1 cellular context compared by ENCODE assay signal in the genomic region with DNA sequence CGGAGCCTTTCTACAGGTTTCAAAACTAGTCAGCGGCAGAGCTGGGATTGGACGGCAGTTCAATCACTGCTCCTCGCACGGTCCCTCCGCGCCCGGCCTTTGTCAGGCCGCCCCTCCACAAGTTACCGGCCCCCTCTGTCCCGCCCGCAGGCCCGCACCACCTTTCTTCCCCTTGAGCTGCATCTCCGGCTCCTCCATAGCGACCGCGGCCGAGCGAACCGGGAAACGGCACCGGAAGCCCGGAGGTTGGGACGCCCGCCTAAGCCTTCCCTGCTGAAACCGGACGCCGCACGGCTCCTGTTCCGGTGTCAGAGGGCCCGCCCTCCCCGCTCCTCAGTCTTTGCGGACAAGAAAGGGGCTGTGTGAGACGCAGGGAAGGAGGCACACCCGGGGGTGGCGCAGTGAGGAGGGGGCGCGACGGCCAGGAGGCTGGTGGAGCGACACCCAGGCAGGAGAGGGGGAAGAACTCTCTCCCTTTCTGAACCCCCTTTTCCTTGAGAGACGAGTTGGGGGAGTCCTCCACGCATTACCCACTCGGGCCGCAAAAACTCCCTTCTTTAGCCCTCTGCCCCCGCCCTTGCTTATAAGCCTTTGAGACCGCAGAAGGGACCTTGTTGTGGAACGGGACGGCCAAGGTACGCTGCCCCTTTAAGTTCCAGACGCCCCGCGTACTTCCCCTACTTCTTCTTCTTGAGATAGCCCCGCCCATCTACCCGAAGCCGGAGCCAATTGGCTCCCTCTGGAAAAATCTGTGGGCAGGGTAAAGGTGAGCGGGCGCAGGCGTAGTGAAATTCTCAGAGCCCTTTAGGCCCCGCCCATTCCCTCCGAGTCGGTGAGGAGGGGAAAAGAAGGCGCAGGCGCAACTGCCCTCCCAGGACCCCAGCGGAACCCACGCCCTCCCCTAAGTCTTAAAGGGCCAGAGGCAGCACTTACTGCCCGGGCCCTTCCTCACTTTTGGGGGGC.
A peak's percentile ranks its signal among the peaks of the same experiment; 100 is the strongest.
TF ChIP-seq lines count a peak whose summit lies in the region.

A gene (minus strand): TSS at position 233 of the 963 bp plus-strand sequence. CDS start 35 bp downstream, at position 198.
A gene with protein sequence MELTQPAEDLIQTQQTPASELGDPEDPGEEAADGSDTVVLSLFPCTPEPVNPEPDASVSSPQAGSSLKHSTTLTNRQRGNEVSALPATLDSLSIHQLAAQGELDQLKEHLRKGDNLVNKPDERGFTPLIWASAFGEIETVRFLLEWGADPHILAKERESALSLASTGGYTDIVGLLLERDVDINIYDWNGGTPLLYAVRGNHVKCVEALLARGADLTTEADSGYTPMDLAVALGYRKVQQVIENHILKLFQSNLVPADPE (plus strand): TSS at position 339 of the 963 bp plus-strand sequence. CDS start 1,689 bp downstream, outside the sequence.

TF ChIP-seq in HEK293, 187 proteins besides CTCF, POLR2A, EP300 and RAD21 (continued from another document and continues in another):
- TF ChIP-seq, protein P1, sequence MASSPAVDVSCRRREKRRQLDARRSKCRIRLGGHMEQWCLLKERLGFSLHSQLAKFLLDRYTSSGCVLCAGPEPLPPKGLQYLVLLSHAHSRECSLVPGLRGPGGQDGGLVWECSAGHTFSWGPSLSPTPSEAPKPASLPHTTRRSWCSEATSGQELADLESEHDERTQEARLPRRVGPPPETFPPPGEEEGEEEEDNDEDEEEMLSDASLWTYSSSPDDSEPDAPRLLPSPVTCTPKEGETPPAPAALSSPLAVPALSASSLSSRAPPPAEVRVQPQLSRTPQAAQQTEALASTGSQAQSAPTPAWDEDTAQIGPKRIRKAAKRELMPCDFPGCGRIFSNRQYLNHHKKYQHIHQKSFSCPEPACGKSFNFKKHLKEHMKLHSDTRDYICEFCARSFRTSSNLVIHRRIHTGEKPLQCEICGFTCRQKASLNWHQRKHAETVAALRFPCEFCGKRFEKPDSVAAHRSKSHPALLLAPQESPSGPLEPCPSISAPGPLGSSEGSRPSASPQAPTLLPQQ (tag by site-specific recombination; IDR thresholded peaks at IDR 0.05) = peak; percentile 99
- TF ChIP-seq, protein P2, sequence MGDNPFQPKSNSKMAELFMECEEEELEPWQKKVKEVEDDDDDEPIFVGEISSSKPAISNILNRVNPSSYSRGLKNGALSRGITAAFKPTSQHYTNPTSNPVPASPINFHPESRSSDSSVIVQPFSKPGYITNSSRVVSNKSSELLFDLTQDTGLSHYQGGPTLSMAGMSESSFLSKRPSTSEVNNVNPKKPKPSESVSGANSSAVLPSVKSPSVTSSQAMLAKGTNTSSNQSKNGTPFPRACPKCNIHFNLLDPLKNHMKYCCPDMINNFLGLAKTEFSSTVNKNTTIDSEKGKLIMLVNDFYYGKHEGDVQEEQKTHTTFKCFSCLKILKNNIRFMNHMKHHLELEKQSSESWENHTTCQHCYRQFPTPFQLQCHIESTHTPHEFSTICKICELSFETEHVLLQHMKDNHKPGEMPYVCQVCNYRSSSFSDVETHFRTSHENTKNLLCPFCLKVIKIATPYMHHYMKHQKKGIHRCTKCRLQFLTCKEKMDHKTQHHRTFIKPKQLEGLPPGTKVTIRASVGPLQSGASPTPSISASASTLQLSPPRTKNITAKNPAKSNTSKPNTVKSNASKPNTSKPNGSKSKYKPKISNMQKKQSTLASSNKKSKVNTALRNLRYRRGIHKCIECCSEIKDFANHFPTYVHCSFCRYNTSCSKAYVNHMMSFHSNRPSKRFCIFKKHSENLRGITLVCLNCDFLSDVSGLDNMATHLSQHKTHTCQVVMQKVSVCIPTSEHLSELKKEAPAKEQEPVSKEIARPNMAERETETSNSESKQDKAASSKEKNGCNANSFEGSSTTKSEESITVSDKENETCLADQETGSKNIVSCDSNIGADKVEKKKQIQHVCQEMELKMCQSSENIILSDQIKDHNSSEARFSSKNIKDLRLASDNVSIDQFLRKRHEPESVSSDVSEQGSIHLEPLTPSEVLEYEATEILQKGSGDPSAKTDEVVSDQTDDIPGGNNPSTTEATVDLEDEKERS (tag by site-specific recombination; IDR thresholded peaks at IDR 0.05) = no peak
- TF ChIP-seq, protein P3, sequence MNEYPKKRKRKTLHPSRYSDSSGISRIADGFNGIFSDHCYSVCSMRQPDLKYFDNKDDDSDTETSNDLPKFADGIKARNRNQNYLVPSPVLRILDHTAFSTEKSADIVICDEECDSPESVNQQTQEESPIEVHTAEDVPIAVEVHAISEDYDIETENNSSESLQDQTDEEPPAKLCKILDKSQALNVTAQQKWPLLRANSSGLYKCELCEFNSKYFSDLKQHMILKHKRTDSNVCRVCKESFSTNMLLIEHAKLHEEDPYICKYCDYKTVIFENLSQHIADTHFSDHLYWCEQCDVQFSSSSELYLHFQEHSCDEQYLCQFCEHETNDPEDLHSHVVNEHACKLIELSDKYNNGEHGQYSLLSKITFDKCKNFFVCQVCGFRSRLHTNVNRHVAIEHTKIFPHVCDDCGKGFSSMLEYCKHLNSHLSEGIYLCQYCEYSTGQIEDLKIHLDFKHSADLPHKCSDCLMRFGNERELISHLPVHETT (tag by site-specific recombination; IDR thresholded peaks at IDR 0.05) = peak; percentile 87; the same call in 1 of the 2 replicates
- TF ChIP-seq SETDB1 (IDR thresholded peaks at IDR 0.05; ENCODE audit: insufficient read length, low read length) (no peak), ZNF324 (tag by site-specific recombination; IDR thresholded peaks at IDR 0.05) (peak; percentile 90; the same call in 1 of the 2 replicates), ZNF549 (tag by site-specific recombination; IDR thresholded peaks at IDR 0.05) (no peak), ZNF19 (tag by site-specific recombination; IDR thresholded peaks at IDR 0.05; ENCODE audit: low read depth) (no peak), ZBTB7A (tag by site-specific recombination; IDR thresholded peaks at IDR 0.05; ENCODE audit: low read depth) (peak; percentile 84; the same call in 1 of the 2 replicates), ZSCAN30 (tag by site-specific recombination; IDR thresholded peaks at IDR 0.05) (peak; percentile 83; the same call in 1 of the 2 replicates), ZNF514 (tag by site-specific recombination; IDR thresholded peaks at IDR 0.05) (no peak), HOXD13 (CRISPR knock-in tag; IDR thresholded peaks at IDR 0.05; ENCODE audit: borderline replicate concordance) (no peak), ZFP3 (tag by site-specific recombination; IDR thresholded peaks at IDR 0.05; ENCODE audit: low read depth) (no peak), ZIC2 (tag by site-specific recombination; IDR thresholded peaks at IDR 0.05) (no peak), ZNF202 (tag by site-specific recombination; IDR thresholded peaks at IDR 0.05; ENCODE audit: borderline replicate concordance) (no peak), MZF1 (tag by site-specific recombination; IDR thresholded peaks at IDR 0.05; ENCODE audit: borderline replicate concordance) (0 out of 2 replicates have a peak, but pooled peaks have one; percentile 37), ZNF777 (tag by site-specific recombination; IDR thresholded peaks at IDR 0.05; ENCODE audit: borderline replicate concordance) (peak; percentile 80), ZNF354C (tag by site-specific recombination; IDR thresholded peaks at IDR 0.05; ENCODE audit: borderline replicate concordance, low read depth) (no peak), TCF7L2 (IDR thresholded peaks at IDR 0.05; ENCODE audit: borderline replicate concordance, low read depth, low read length) (no peak), ZNF473 (tag by site-specific recombination; IDR thresholded peaks at IDR 0.05) (no peak), ZFP37 (tag by site-specific recombination; IDR thresholded peaks at IDR 0.05) (peak; percentile 93), ZNF623 (tag by site-specific recombination; IDR thresholded peaks at IDR 0.05) (peak; percentile 19; the same call in 1 of the 2 replicates), ZFP41 (tag by site-specific recombination; IDR thresholded peaks at IDR 0.05; ENCODE audit: borderline replicate concordance) (no peak), ZNF555 (tag by site-specific recombination; conservative IDR thresholded peaks at IDR 0.05) (no peak), TRIM28 (IDR thresholded peaks at IDR 0.05; ENCODE audit: borderline replicate concordance, low read length) (0 out of 2 replicates have a peak, but pooled peaks have one; percentile 55), ZNF707 (tag by site-specific recombination; IDR thresholded peaks at IDR 0.05) (no peak), ZXDB (tag by site-specific recombination; IDR thresholded peaks at IDR 0.05) (peak; percentile 84)
- TF ChIP-seq, protein P4, sequence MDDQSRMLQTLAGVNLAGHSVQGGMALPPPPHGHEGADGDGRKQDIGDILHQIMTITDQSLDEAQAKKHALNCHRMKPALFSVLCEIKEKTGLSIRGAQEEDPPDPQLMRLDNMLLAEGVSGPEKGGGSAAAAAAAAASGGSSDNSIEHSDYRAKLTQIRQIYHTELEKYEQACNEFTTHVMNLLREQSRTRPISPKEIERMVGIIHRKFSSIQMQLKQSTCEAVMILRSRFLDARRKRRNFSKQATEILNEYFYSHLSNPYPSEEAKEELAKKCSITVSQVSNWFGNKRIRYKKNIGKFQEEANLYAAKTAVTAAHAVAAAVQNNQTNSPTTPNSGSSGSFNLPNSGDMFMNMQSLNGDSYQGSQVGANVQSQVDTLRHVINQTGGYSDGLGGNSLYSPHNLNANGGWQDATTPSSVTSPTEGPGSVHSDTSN (CRISPR knock-in tag; IDR thresholded peaks at IDR 0.05) = 0 out of 2 replicates have a peak, but pooled peaks have one; percentile 13
- TF ChIP-seq, protein P5, sequence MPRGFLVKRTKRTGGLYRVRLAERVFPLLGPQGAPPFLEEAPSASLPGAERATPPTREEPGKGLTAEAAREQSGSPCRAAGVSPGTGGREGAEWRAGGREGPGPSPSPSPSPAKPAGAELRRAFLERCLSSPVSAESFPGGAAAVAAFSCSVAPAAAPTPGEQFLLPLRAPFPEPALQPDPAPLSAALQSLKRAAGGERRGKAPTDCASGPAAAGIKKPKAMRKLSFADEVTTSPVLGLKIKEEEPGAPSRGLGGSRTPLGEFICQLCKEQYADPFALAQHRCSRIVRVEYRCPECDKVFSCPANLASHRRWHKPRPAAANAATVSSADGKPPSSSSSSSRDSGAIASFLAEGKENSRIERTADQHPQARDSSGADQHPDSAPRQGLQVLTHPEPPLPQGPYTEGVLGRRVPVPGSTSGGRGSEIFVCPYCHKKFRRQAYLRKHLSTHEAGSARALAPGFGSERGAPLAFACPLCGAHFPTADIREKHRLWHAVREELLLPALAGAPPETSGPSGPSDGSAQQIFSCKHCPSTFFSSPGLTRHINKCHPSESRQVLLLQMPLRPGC (tag by site-specific recombination; IDR thresholded peaks at IDR 0.05) = no peak
- TF ChIP-seq, protein P6, sequence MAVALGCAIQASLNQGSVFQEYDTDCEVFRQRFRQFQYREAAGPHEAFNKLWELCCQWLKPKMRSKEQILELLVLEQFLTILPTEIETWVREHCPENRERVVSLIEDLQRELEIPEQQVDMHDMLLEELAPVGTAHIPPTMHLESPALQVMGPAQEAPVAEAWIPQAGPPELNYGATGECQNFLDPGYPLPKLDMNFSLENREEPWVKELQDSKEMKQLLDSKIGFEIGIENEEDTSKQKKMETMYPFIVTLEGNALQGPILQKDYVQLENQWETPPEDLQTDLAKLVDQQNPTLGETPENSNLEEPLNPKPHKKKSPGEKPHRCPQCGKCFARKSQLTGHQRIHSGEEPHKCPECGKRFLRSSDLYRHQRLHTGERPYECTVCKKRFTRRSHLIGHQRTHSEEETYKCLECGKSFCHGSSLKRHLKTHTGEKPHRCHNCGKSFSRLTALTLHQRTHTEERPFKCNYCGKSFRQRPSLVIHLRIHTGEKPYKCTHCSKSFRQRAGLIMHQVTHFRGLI (tag by site-specific recombination; IDR thresholded peaks at IDR 0.05) = 0 out of 2 replicates have a peak, but pooled peaks have one; percentile 31
- TF ChIP-seq, protein P7, sequence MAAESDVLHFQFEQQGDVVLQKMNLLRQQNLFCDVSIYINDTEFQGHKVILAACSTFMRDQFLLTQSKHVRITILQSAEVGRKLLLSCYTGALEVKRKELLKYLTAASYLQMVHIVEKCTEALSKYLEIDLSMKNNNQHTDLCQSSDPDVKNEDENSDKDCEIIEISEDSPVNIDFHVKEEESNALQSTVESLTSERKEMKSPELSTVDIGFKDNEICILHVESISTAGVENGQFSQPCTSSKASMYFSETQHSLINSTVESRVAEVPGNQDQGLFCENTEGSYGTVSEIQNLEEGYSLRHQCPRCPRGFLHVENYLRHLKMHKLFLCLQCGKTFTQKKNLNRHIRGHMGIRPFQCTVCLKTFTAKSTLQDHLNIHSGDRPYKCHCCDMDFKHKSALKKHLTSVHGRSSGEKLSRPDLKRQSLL (tag by site-specific recombination; IDR thresholded peaks at IDR 0.05) = no peak
- TF ChIP-seq, protein P8, sequence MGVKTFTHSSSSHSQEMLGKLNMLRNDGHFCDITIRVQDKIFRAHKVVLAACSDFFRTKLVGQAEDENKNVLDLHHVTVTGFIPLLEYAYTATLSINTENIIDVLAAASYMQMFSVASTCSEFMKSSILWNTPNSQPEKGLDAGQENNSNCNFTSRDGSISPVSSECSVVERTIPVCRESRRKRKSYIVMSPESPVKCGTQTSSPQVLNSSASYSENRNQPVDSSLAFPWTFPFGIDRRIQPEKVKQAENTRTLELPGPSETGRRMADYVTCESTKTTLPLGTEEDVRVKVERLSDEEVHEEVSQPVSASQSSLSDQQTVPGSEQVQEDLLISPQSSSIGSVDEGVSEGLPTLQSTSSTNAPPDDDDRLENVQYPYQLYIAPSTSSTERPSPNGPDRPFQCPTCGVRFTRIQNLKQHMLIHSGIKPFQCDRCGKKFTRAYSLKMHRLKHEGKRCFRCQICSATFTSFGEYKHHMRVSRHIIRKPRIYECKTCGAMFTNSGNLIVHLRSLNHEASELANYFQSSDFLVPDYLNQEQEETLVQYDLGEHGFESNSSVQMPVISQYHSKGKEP (tag by site-specific recombination; IDR thresholded peaks at IDR 0.05) = no peak
- TF ChIP-seq, protein P9, sequence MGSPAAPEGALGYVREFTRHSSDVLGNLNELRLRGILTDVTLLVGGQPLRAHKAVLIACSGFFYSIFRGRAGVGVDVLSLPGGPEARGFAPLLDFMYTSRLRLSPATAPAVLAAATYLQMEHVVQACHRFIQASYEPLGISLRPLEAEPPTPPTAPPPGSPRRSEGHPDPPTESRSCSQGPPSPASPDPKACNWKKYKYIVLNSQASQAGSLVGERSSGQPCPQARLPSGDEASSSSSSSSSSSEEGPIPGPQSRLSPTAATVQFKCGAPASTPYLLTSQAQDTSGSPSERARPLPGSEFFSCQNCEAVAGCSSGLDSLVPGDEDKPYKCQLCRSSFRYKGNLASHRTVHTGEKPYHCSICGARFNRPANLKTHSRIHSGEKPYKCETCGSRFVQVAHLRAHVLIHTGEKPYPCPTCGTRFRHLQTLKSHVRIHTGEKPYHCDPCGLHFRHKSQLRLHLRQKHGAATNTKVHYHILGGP (tag by site-specific recombination; IDR thresholded peaks at IDR 0.05) = no peak
- TF ChIP-seq, protein P10, sequence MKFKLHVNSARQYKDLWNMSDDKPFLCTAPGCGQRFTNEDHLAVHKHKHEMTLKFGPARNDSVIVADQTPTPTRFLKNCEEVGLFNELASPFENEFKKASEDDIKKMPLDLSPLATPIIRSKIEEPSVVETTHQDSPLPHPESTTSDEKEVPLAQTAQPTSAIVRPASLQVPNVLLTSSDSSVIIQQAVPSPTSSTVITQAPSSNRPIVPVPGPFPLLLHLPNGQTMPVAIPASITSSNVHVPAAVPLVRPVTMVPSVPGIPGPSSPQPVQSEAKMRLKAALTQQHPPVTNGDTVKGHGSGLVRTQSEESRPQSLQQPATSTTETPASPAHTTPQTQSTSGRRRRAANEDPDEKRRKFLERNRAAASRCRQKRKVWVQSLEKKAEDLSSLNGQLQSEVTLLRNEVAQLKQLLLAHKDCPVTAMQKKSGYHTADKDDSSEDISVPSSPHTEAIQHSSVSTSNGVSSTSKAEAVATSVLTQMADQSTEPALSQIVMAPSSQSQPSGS (tag by site-specific recombination; IDR thresholded peaks at IDR 0.05; ENCODE audit: low read depth) = no peak
